ENCODE assay signal across 14 cellular contexts in genomic region chr16:54985668-54986067, GRCh38. TPM values are rescaled to one million over a fixed set of nuclear protein-coding genes. Genes with fewer than 3 reads are reported as not detected.
DNase-seq lines count a peak whose midpoint lies in the region; ATAC-seq and TF ChIP-seq lines count a peak whose summit lies in the region.
"Had no signal": no experiment of that assay in that cellular context is flagged by ENCODE, and none has a peak within 500 bp of the region (broad histone marks: within the 10 kb centered on the region; RNA-seq: fewer than 3 reads in every experiment).

No MANE protein-coding gene starts in this region.

- H4K20me1 ChIP-seq in neural progenitor cell (ENCODE audit: low read depth): no peaks in the 10 kb centered on the region

- H3K27ac ChIP-seq in heart right ventricle (no peak overlapping the region), layer of hippocampus (ENCODE audit: low read depth, low read length) (peak overlapping the region; percentile 83), neural progenitor cell (no peak overlapping the region), substantia nigra (ENCODE audit: low read depth, low read length, poor library complexity, severe bottlenecking) (peak overlapping the region; percentile 96)
- H3K27ac ChIP-seq: C4-2B had no signal

- H2AFZ ChIP-seq in neural progenitor cell (replicated peaks): no peak overlapping the region

- intact Hi-C loops in heart right ventricle (cut with DNase I): no loop called here
- intact Hi-C loops in Right ventricle myocardium inferior (cut with DNase I): no loop called here

- ATAC-seq in heart right ventricle (peak in 6 of 8 donors; percentile 62 to 82 (median 68)), Right ventricle myocardium inferior (no peak), GM21723 (IDR thresholded peaks at IDR 0.05; ENCODE audit: unreplicated experiment) (no peak)
- ATAC-seq: GM12878 had no signal

- H3K27ac Mint-ChIP-seq in neural progenitor cell: no peak overlapping the region
- H3K27ac Mint-ChIP-seq: CD4-positive, alpha-beta T cell had no signal

- WGBS in heart right ventricle, 2 donors: 53 to 67% methylated on average over 3 of the region's 3 CpGs

- H3K9ac ChIP-seq in neural progenitor cell: no peak overlapping the region

- H3K79me2 ChIP-seq in neural progenitor cell (ENCODE audit: low read depth): no peaks in the 10 kb centered on the region

- TF ChIP-seq CTCF in heart right ventricle (IDR thresholded peaks at IDR 0.05): no peak
- TF ChIP-seq CTCF in neural progenitor cell (IDR thresholded peaks at IDR 0.05): no peak

- H3K4me1 ChIP-seq in heart right ventricle (peaks cover 0 to 20% (median 5%) of the 10 kb centered on the region in 9 donors), neural progenitor cell (peaks cover 30% of the 10 kb centered on the region)
- H3K4me1 ChIP-seq: Caco-2, HAP-1 had no signal

- H3K9me3 Mint-ChIP-seq in neural progenitor cell: no peaks in the 10 kb centered on the region
- H3K9me3 Mint-ChIP-seq: CD4-positive, alpha-beta T cell had no signal

- no peaks in the 10 kb centered on the region for H3K36me3 ChIP-seq in heart right ventricle
- no peaks in the 10 kb centered on the region for H3K36me3 ChIP-seq in neural progenitor cell
- H3K36me3 ChIP-seq: HAP-1 had no signal

- H3K4me2 ChIP-seq in neural progenitor cell: peak overlapping the region; percentile 57

- no peaks in the 10 kb centered on the region for H3K36me3 Mint-ChIP-seq in neural progenitor cell

- H3K4me1 Mint-ChIP-seq in neural progenitor cell: peaks cover 17% of the 10 kb centered on the region

- H3F3A ChIP-seq in neural progenitor cell (ENCODE audit: low read depth): peaks cover 23% of the 10 kb centered on the region

- DNase-seq in heart right ventricle: no peak
- no peak for DNase-seq in Right ventricle myocardium inferior (ENCODE audit: missing footprints)
- no peak for DNase-seq in neural progenitor cell (ENCODE audit: low spot score)
- DNase-seq in substantia nigra (lab: John Stamatoyannopoulos, UW): no peak
- no peak for DNase-seq in central memory CD4-positive, alpha-beta T cell
- DNase-seq: ACHN; Caco-2; CD4-positive, alpha-beta T cell; GF-D8 had no signal

- H3K9me3 ChIP-seq in heart right ventricle: no peaks in the 10 kb centered on the region
- H3K9me3 ChIP-seq in neural progenitor cell (ENCODE audit: low read depth): no peaks in the 10 kb centered on the region
- H3K9me3 ChIP-seq: Caco-2, HAP-1 had no signal

- H3K4me3 Mint-ChIP-seq in neural progenitor cell: no peak overlapping the region
- H3K4me3 Mint-ChIP-seq: CD4-positive, alpha-beta T cell had no signal

- H3K27me3 ChIP-seq in heart right ventricle: no peaks in the 10 kb centered on the region
- no peaks in the 10 kb centered on the region for H3K27me3 ChIP-seq in layer of hippocampus (ENCODE audit: control insufficient read depth, insufficient read depth, low read length)
- no peaks in the 10 kb centered on the region for H3K27me3 ChIP-seq in neural progenitor cell

- H3K4me3 ChIP-seq in heart right ventricle: no peak overlapping the region
- no peak overlapping the region for H3K4me3 ChIP-seq in neural progenitor cell
- H3K4me3 ChIP-seq: GM12878, HAP-1 had no signal

- H3K27me3 Mint-ChIP-seq in neural progenitor cell (ENCODE audit: insufficient read depth, low read depth): no peaks in the 10 kb centered on the region
- H3K27me3 Mint-ChIP-seq: CD4-positive, alpha-beta T cell had no signal

RNA-seq across cellular contexts. Expression of gene IRX5, which starts 55.0 kb away (rescaled TPM):
- total RNA-seq in heart right ventricle (10 to 100 TPM in 8 of 10 donors, 1 to 10 TPM in 2; 3.7 to 39.8 (median 24.5) TPM), Right ventricle myocardium inferior (13.2 TPM), neural progenitor cell (ENCODE audit: low replicate concordance) (1.0 and 1.6 TPM in 2 replicates)
- polyA plus RNA-seq in heart right ventricle: 10 to 100 TPM; 13.7 to 21.8 TPM
- total RNA-seq: CD4-positive, alpha-beta T cell; GM12878 had no signal

Comparison
In these comparisons a context has a peak if more than half of its experiments do, and no peak if none do; other contexts are left out.
1. ATAC-seq: peak in heart right ventricle (6 of 8); none in Right ventricle myocardium inferior (single experiment) and GM21723 (single experiment).
2. H3K27ac ChIP-seq: peak in layer of hippocampus (single experiment) and substantia nigra (single experiment); none in heart right ventricle (0 of 10) and neural progenitor cell (single experiment).